14 cellular contexts compared by ENCODE assay signal in the genomic region with DNA sequence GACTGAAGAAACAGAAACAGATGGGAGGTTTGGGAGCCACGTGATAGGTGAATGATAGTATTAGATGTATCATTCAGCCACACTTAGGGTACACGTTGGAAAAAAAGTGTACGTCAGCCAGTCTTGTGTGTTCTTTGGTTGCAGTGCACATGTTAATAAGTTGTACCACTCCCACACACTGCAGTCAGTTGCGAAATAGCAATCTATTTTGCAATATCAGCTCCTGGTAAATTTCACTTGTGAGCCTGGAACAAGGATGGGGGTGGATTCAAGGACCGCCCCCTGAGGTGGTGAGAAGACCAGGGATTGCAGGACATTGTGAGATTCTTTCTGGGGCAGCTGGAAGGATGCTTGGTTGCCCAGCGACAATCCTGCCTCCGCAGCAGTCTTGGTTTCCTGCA.
DNase-seq lines count a peak whose midpoint lies in the region; ATAC-seq, FAIRE-seq and TF ChIP-seq lines count a peak whose summit lies in the region.
"Had no signal": no experiment of that assay in that cellular context is flagged by ENCODE, and none has a peak within 500 bp of the region (broad histone marks: within the 10 kb centered on the region; RNA-seq: fewer than 3 reads in every experiment).

No MANE protein-coding gene starts in this region.

- no peak overlapping the region for H3K4me3 ChIP-seq in body of pancreas
- no peak overlapping the region for H3K4me3 ChIP-seq in hepatocyte

- peak; percentile 68 for ATAC-seq in body of pancreas
- ATAC-seq in left colon: no peak
- no peak for ATAC-seq in HG03521 (IDR thresholded peaks at IDR 0.05; ENCODE audit: unreplicated experiment)
- ATAC-seq: Panc1 had no signal

- H3K36me3 ChIP-seq in body of pancreas (replicated peaks in 1 of 2; ENCODE audit: insufficient read depth in 1 of 2, low read depth in 2 of 2) (no peaks in the 10 kb centered on the region), hepatocyte (replicated peaks; ENCODE audit: insufficient read depth, low read depth) (no peaks in the 10 kb centered on the region)

- H2AFZ ChIP-seq in hepatocyte: no peak overlapping the region

- H3K27me3 ChIP-seq in body of pancreas (no peaks in the 10 kb centered on the region), hepatocyte (no peaks in the 10 kb centered on the region)

- no peak for TF ChIP-seq POLR2A in body of pancreas (IDR thresholded peaks at IDR 0.05)

- H3K27ac ChIP-seq in body of pancreas (no peak overlapping the region), hepatocyte (peak overlapping the region; percentile 46)
- H3K27ac ChIP-seq: VCaP had no signal

- WGBS in body of pancreas, 2 donors: 55 to 56% methylated on average over 7 of the region's 7 CpGs
- 78% methylated on average over 7 of the region's 7 CpGs for WGBS in hepatocyte (ENCODE audit: low lambda C conversion rate, missing lambda C conversion rate)

- TF ChIP-seq CTCF in body of pancreas (IDR thresholded peaks at IDR 0.05) (no peak), hepatocyte (IDR thresholded peaks at IDR 0.05; ENCODE audit: poor library complexity) (no peak)

- intact Hi-C loops in body of pancreas (cut with DNase I): no loop called here
- intact Hi-C loops in left colon (cut with DNase I, micrococcal nuclease): no loop called here

- no peaks in the 10 kb centered on the region for H3K9me2 ChIP-seq in hepatocyte (replicated peaks; ENCODE audit: insufficient read depth)

- H3K4me1 ChIP-seq in body of pancreas (no peaks in the 10 kb centered on the region), hepatocyte (ENCODE audit: insufficient read depth) (no peaks in the 10 kb centered on the region)

- H4K20me1 ChIP-seq in hepatocyte (ENCODE audit: insufficient read depth, poor library complexity, severe bottlenecking): no peaks in the 10 kb centered on the region

- DNase-seq in HTR-8/SVneo (ENCODE audit: insufficient read length, low spot score): peak; percentile 29
- peak; percentile 15 to 76 (median 34) for DNase-seq in body of pancreas
- DNase-seq in hepatocyte (ENCODE audit: low spot score): peak; percentile 60
- DNase-seq in stromal cell of bone marrow (ENCODE audit: low read depth): peak; percentile 50
- no peak for DNase-seq in NCI-H524 treated with DMSO at 0.1 percent for 48 hours (lab: John Stamatoyannopoulos, UW)
- no peak for DNase-seq in retina
- DNase-seq in left colon: no peak
- DNase-seq: DND-41, NCI-H1694, nucleus accumbens had no signal

- no peak for FAIRE-seq in HTR-8/SVneo (lab: Jason Lieb, UNC)
- FAIRE-seq: urothelium cell line had no signal

- no peak overlapping the region for H3K4me2 ChIP-seq in hepatocyte

- H3K9me3 ChIP-seq in body of pancreas (no peaks in the 10 kb centered on the region), hepatocyte (ENCODE audit: low read depth) (no peaks in the 10 kb centered on the region)

- no peaks in the 10 kb centered on the region for H3K79me2 ChIP-seq in hepatocyte

Comparison
In these comparisons a context has a peak if more than half of its experiments do, and no peak if none do; other contexts are left out.
1. DNase-seq: peak in HTR-8/SVneo (single experiment), body of pancreas (4 of 4), hepatocyte (single experiment) and stromal cell of bone marrow (single experiment); none in NCI-H524 treated with DMSO at 0.1 percent for 48 hours (single experiment), retina (single experiment) and left colon (0 of 2).